In genomic region chr1:219753901-219754300, GRCh38 we compare ENCODE assay signal across 25 cellular contexts.
"Had no signal": no experiment of that assay in that cellular context is flagged by ENCODE, and none has a peak within 500 bp of the region (broad histone marks: within the 10 kb centered on the region; RNA-seq: fewer than 3 reads in every experiment).

No MANE protein-coding gene starts in this region.

- H3K9me3 ChIP-seq: ascending aorta, body of pancreas had no signal

- H3K36me3 ChIP-seq: ascending aorta had no signal

- H3K27ac ChIP-seq: ascending aorta, body of pancreas had no signal

- ATAC-seq: activated naive CD4-positive, alpha-beta T cell treated with anti-CD3 and anti-CD28 coated beads, Interleukin-2, amount 50 U/mL, for 72 hours; activated naive CD8-positive, alpha-beta T cell treated with anti-CD3 and anti-CD28 coated beads, Interleukin-2, amount 50 U/mL, for 24 hours; activated T-cell treated with anti-CD3 and anti-CD28 coated beads, Interleukin-2, amount 50 U/mL, for 4 hours; body of pancreas; PC-3; T-helper 17 cell had no signal

- H3K4me3 ChIP-seq: ascending aorta, body of pancreas had no signal

- DNase-seq: activated CD4-positive, alpha-beta memory T cell treated with anti-CD3 and anti-CD28 coated beads for 36 hours; activated CD4-positive, alpha-beta T cell treated with anti-CD3 and anti-CD28 coated beads, Interleukin-2, amount 10 ng/mL, durations not matched to agents 7 days and 5 days; activated CD4-positive, CD25-positive, alpha-beta regulatory T cell; activated CD8-positive, alpha-beta memory T cell treated with anti-CD3 and anti-CD28 coated beads for 24 hours; activated effector memory CD4-positive, alpha-beta T cell treated with anti-CD3 and anti-CD28 coated beads, Interleukin-2, amount 50 U/mL, for 16 hours; activated naive CD4-positive, alpha-beta T cell treated with Interleukin-2 at 50 U/mL for 16 hours; activated naive CD8-positive, alpha-beta T cell treated with anti-CD3 and anti-CD28 coated beads, Interleukin-2, amount 50 U/mL, for 24 hours; activated T-cell treated with anti-CD3 and anti-CD28 coated beads, Interleukin-2, amount 50 U/mL, for 4 hours; amniotic stem cell; body of pancreas; MM.1S; NCI-H1105; NCI-H1436 treated with DMSO at 0.1 percent for 48 hours; NCI-H187; NCI-H2081; NCI-H446; NCI-H524; PC-3; SIG-M5; T-helper 17 cell; T-helper 9 cell had no signal

- H3K27me3 ChIP-seq: ascending aorta, body of pancreas had no signal

- FAIRE-seq: bronchial epithelial cell, RCC 7860 had no signal

- H3K4me1 ChIP-seq: ascending aorta, body of pancreas had no signal
